Comparison of ENCODE assay signal across 9 cellular contexts in genomic region chr13:112586334-112586733, GRCh38. TPM values are rescaled to one million over a fixed set of nuclear protein-coding genes. Genes with fewer than 3 reads are reported as not detected.
DNase-seq lines count a peak whose midpoint lies in the region; ATAC-seq and TF ChIP-seq lines count a peak whose summit lies in the region.
"Had no signal": no experiment of that assay in that cellular context is flagged by ENCODE, and none has a peak within 500 bp of the region (broad histone marks: within the 10 kb centered on the region; RNA-seq: fewer than 3 reads in every experiment).

No MANE protein-coding gene starts in this region.

- peaks cover 15% of the 10 kb centered on the region for H3K4me1 ChIP-seq in Caco-2

- POLR2A ChIA-PET in Caco-2 (lab: Charles Lee): no interaction called here

- H3K36me3 Mint-ChIP-seq in Caco-2 (ENCODE audit: insufficient read depth, unreplicated experiment) (peaks cover 39% of the 10 kb centered on the region), nephron progenitor cell (ENCODE audit: low read depth) (peaks cover 40% of the 10 kb centered on the region)

- H3K27me3 ChIP-seq in Caco-2 (replicated peaks; ENCODE audit: control insufficient read depth, insufficient read depth, low read length): no peaks in the 10 kb centered on the region
- no peaks in the 10 kb centered on the region for H3K27me3 ChIP-seq in HL-60 (ENCODE audit: insufficient read depth, poor library complexity, severe bottlenecking)
- H3K27me3 ChIP-seq: upper lobe of right lung had no signal

- CTCF ChIA-PET in Caco-2 (lab: Charles Lee): no interaction called here

- no peaks in the 10 kb centered on the region for H3K9me3 ChIP-seq in Caco-2
- H3K9me3 ChIP-seq: upper lobe of right lung had no signal

- H3K4me3 Mint-ChIP-seq in Caco-2 (ENCODE audit: unreplicated experiment): peak overlapping the region; percentile 92
- peak overlapping the region; percentile 98 for H3K4me3 Mint-ChIP-seq in nephron progenitor cell

- no peaks in the 10 kb centered on the region for H3K9me3 Mint-ChIP-seq in Caco-2 (ENCODE audit: unreplicated experiment)
- H3K9me3 Mint-ChIP-seq in nephron progenitor cell: peaks cover 21% of the 10 kb centered on the region

- intact Hi-C loops in Caco-2 (cut with micrococcal nuclease; ENCODE audit: unreplicated experiment) (no loop called here), left colon (cut with DNase I, micrococcal nuclease) (no loop called here)

- peak overlapping the region; percentile 99 for H3K27ac ChIP-seq in HL-60 (replicated peaks)
- H3K27ac ChIP-seq in adipose tissue (ENCODE audit: low read depth, low read length): peak overlapping the region; percentile 42

- BruUV-seq in Caco-2 (replicated peaks; lab: Mats Ljungman, UMichigan): no TSS peak

- H3K27me3 Mint-ChIP-seq in Caco-2 (ENCODE audit: insufficient read depth, unreplicated experiment) (no peaks in the 10 kb centered on the region), nephron progenitor cell (ENCODE audit: low read depth, poor library complexity) (peaks cover 14% of the 10 kb centered on the region)

- WGBS in adipose tissue, 3 donors: 55 to 63% (median 61%) methylated on average over 3 of the region's 3 CpGs

- TF ChIP-seq CTCF in Caco-2 (IDR thresholded peaks at IDR 0.05; ENCODE audit: insufficient read depth in 1 of 2, low read depth in 1 of 2, low read length in 1 of 2, severe bottlenecking in 1 of 2, unreplicated experiment in 1 of 2) (no peak), HL-60 (IDR thresholded peaks at IDR 0.05; ENCODE audit: insufficient read depth, low read length) (no peak), nephron progenitor cell (IDR thresholded peaks at IDR 0.05) (no peak)

- peaks cover 28% of the 10 kb centered on the region for H3K4me1 Mint-ChIP-seq in Caco-2 (ENCODE audit: low read depth, unreplicated experiment)
- H3K4me1 Mint-ChIP-seq in nephron progenitor cell: peaks cover 31% of the 10 kb centered on the region

- DNase-seq in Caco-2: no peak
- no peak for DNase-seq in HL-60 (ENCODE audit: low read depth in 1 of 2, low spot score in 1 of 2)
- no peak for DNase-seq in nephron progenitor cell
- no peak for DNase-seq in superior temporal gyrus (ENCODE audit: extremely low spot score)
- no peak for DNase-seq in left colon
- DNase-seq: upper lobe of right lung had no signal

- peak overlapping the region; percentile 96 for H3K27ac Mint-ChIP-seq in Caco-2 (ENCODE audit: unreplicated experiment)
- peak overlapping the region; percentile 95 for H3K27ac Mint-ChIP-seq in nephron progenitor cell

- peaks cover 1% of the 10 kb centered on the region; the same call in 1 of the 2 replicates for H3K36me3 ChIP-seq in Caco-2 (ENCODE audit: control insufficient read depth, insufficient read depth, low read length)
- H3K36me3 ChIP-seq: upper lobe of right lung had no signal

- ATAC-seq in HG03378 (IDR thresholded peaks at IDR 0.05; ENCODE audit: unreplicated experiment) (no peak), HG03139 (IDR thresholded peaks at IDR 0.05; ENCODE audit: unreplicated experiment) (no peak), left colon (no peak)
- ATAC-seq: upper lobe of right lung had no signal

- peak overlapping the region; percentile 98; the same call in 1 of the 2 replicates for H3K4me3 ChIP-seq in Caco-2 (ENCODE audit: low read depth, low read length)
- peak overlapping the region; percentile 88 for H3K4me3 ChIP-seq in HL-60 (replicated peaks; ENCODE audit: insufficient read depth, low read length)

RNA-seq across cellular contexts. Expression of gene TUBGCP3, which starts 1.6 kb away (rescaled TPM):
- total RNA-seq in Caco-2 (2022) (51.1 and 55.7 TPM in 2 replicates), left colon (10 to 100 TPM; 21.5 to 27.3 TPM)
- polyA plus RNA-seq in adipose tissue: 10 to 100 TPM; 10.0 to 14.3 (median 13.0) TPM
